10 cellular contexts compared by ENCODE assay signal in the genomic region with DNA sequence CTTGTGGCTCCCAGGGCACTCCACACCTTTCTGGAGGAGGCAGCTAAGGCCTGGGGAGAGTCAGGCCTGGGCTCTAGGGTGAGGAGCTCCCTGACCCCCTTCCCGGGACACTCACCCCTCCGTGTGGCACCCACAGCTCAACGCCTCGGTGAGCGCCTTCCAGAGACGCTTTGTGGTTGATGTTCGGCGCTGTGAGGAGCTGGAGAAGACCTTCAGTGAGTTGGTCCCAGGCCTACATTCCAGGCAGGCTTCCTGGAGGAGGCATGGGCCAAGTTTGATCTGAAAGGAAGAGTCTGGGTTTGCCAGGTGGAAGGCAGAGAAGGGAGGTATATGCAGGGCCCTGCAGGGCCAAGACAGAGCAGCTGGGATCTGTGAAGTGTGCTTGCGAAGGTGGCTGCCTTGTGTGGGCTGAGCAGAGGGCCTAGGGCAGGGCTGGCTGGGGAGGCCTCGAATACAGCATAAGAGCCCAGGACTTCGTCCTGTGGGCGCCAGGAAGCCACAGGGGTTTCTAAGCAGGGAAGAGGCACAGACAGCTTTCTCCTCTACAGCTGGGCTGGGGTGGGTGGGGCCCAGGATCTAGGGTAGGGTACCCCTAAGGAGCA.
DNase-seq lines count a peak whose midpoint lies in the region; ATAC-seq and TF ChIP-seq lines count a peak whose summit lies in the region.
"Had no signal": no experiment of that assay in that cellular context is flagged by ENCODE, and none has a peak within 500 bp of the region (broad histone marks: within the 10 kb centered on the region; RNA-seq: fewer than 3 reads in every experiment).

No MANE protein-coding gene starts in this region.

- TF ChIP-seq CTCF in nephron (IDR thresholded peaks at IDR 0.05; ENCODE audit: unreplicated experiment in 3 of 3) (no peak), coronary artery (IDR thresholded peaks at IDR 0.05) (no peak)

- peaks cover 6% of the 10 kb centered on the region for H3K36me3 Mint-ChIP-seq in stimulated activated naive CD8-positive, alpha-beta T cell treated with anti-CD3 and anti-CD28 coated beads, Interleukin-15, Interleukin-2, amounts not matched to agents 100 ng/mL and 50 ng/mL, for 24 hours (ENCODE audit: low read depth)
- no peaks in the 10 kb centered on the region for H3K36me3 Mint-ChIP-seq in activated naive CD8-positive, alpha-beta T cell
- no peaks in the 10 kb centered on the region for H3K36me3 Mint-ChIP-seq in nephron (ENCODE audit: low read depth)

- no peaks in the 10 kb centered on the region for H3K9me3 Mint-ChIP-seq in stimulated activated naive CD8-positive, alpha-beta T cell treated with anti-CD3 and anti-CD28 coated beads, Interleukin-15, Interleukin-2, amounts not matched to agents 100 ng/mL and 50 ng/mL, for 24 hours
- H3K9me3 Mint-ChIP-seq in activated naive CD8-positive, alpha-beta T cell (ENCODE audit: low read depth), result no peaks in the 10 kb centered on the region
- H3K9me3 Mint-ChIP-seq in nephron, result no peaks in the 10 kb centered on the region

- H3K4me3 Mint-ChIP-seq in stimulated activated naive CD8-positive, alpha-beta T cell treated with anti-CD3 and anti-CD28 coated beads, Interleukin-15, Interleukin-2, amounts not matched to agents 100 ng/mL and 50 ng/mL, for 24 hours, result no peak overlapping the region
- H3K4me3 Mint-ChIP-seq in activated naive CD8-positive, alpha-beta T cell, result peak overlapping the region; percentile 63
- peak overlapping the region in 1 of 3 experiments; percentile 32 for H3K4me3 Mint-ChIP-seq in nephron

- H3K27me3 Mint-ChIP-seq in stimulated activated naive CD8-positive, alpha-beta T cell treated with anti-CD3 and anti-CD28 coated beads, Interleukin-15, Interleukin-2, amounts not matched to agents 100 ng/mL and 50 ng/mL, for 24 hours, result no peaks in the 10 kb centered on the region
- no peaks in the 10 kb centered on the region for H3K27me3 Mint-ChIP-seq in activated naive CD8-positive, alpha-beta T cell
- H3K27me3 Mint-ChIP-seq in nephron (ENCODE audit: low read depth), result no peaks in the 10 kb centered on the region

- peak overlapping the region; percentile 74 for H3K27ac Mint-ChIP-seq in stimulated activated naive CD8-positive, alpha-beta T cell treated with anti-CD3 and anti-CD28 coated beads, Interleukin-15, Interleukin-2, amounts not matched to agents 100 ng/mL and 50 ng/mL, for 24 hours
- H3K27ac Mint-ChIP-seq in activated naive CD8-positive, alpha-beta T cell, result peak overlapping the region; percentile 58
- peak overlapping the region in 2 of 3 experiments; percentile 27 to 67 for H3K27ac Mint-ChIP-seq in nephron

- no peak for DNase-seq in stimulated activated naive CD8-positive, alpha-beta T cell treated with anti-CD3 and anti-CD28 coated beads, Interleukin-15, Interleukin-2, amounts not matched to agents 100 U/mL and 50 U/mL, for 24 hours
- no peak for DNase-seq in COR-L47 (lab: John Stamatoyannopoulos, UW)
- DNase-seq in coronary artery (ENCODE audit: low spot score), result no peak
- DNase-seq in NCI-H187 (lab: John Stamatoyannopoulos, UW), result no peak
- DNase-seq in AML-193 (lab: John Stamatoyannopoulos, UW), result no peak
- DNase-seq: activated CD4-positive, alpha-beta T cell treated with anti-CD3 and anti-CD28 coated beads, Interleukin-2, amount 50 U/mL, for 48 hours; IMR-90 had no signal

- H3K4me3 ChIP-seq in coronary artery, result no peak overlapping the region

- peak overlapping the region in 1 of 2 donors; percentile 92 for H3K27ac ChIP-seq in coronary artery

- peaks cover 15% of the 10 kb centered on the region for H3K4me1 Mint-ChIP-seq in stimulated activated naive CD8-positive, alpha-beta T cell treated with anti-CD3 and anti-CD28 coated beads, Interleukin-15, Interleukin-2, amounts not matched to agents 100 ng/mL and 50 ng/mL, for 24 hours (ENCODE audit: low read depth)
- peaks cover 20% of the 10 kb centered on the region for H3K4me1 Mint-ChIP-seq in activated naive CD8-positive, alpha-beta T cell (ENCODE audit: low read depth)
- H3K4me1 Mint-ChIP-seq in nephron, result peaks cover 12% of the 10 kb centered on the region

- no peak for ATAC-seq in stimulated activated naive CD8-positive, alpha-beta T cell treated with anti-CD3 and anti-CD28 coated beads, Interleukin-15, Interleukin-2, amounts not matched to agents 100 U/mL and 50 U/mL, for 24 hours
